8 cellular contexts compared by ENCODE assay signal in the genomic region with DNA sequence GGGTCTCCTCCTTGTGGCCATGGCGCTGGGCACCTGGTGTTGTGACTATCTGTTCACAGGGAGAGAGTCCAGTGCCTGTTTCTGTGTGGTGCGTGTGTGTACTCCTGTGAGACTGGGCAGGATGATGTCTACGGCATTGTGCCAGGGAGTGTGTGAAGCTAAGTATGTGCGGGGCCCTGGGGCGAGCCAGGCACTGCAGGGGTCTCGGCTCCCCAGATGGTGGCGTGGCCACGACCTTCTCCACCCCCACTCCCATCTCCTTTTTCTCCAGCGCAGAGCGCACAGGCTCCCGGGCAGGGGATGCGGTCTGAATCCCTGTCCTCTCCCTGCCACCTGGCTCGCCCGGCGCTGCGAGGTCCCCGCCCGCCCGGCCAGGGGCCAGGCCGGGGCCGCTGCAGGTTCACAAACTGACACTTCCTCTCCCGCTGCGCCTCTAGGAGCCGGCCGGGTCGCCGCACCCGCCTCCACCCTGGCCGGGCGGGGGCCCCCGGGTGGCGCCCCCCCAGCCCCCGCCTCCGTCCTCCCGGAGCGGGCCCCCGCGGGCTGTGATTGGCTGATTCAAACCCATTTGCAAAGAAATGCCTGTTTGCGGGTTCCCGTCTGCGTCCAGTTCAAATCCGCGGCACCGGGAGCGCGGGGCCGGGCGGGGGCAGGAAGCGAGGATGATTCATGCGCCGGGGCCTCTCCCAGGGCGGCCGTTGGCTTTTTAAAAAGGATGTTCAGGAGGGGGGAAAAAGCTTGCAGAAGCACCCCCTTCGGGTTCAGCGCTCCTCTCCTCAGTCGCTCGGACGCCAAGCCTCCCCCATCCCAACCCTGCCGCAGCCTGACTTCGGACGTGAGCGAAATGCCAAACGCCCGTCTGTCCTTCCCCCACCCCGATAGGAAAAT. TPM values are rescaled to one million over a fixed set of nuclear protein-coding genes. Genes with fewer than 3 reads are reported as not detected.
A peak's percentile ranks its signal among the peaks of the same experiment; 100 is the strongest.
DNase-seq lines count a peak whose midpoint lies in the region; ATAC-seq and TF ChIP-seq lines count a peak whose summit lies in the region.

No MANE protein-coding gene starts in this region.

- peak overlapping the region; percentile 64 for H3K4ac ChIP-seq in mesendoderm (ENCODE audit: low read depth, low read length)

- H3K4me1 Mint-ChIP-seq in CD14-positive monocyte = peaks cover 44% of the 10 kb centered on the region

- no peak overlapping the region for H2AK5ac ChIP-seq in mesendoderm (ENCODE audit: low read length)

- no peaks in the 10 kb centered on the region for H3K79me1 ChIP-seq in mesendoderm (ENCODE audit: low read length)

- peak overlapping the region; percentile 68 for H3K4me3 ChIP-seq in effector memory CD4-positive, alpha-beta T cell (ENCODE audit: insufficient read depth, low read depth, low read length, poor library complexity, severe bottlenecking)
- H3K4me3 ChIP-seq in mesendoderm (ENCODE audit: low read length) = peak overlapping the region; percentile 36

- peaks cover 34 to 35% of the 10 kb centered on the region in 2 donors for H3K36me3 Mint-ChIP-seq in CD14-positive monocyte

- H3K27ac Mint-ChIP-seq in CD14-positive monocyte = peak overlapping the region; percentile 84 to 95 (median 93)

- no CpG with 5 or more reads among the region's 65 CpGs for WGBS in mesendoderm (ENCODE audit: extremely low coverage, insufficient coverage, low lambda C conversion rate)

- H3K27me3 Mint-ChIP-seq in CD14-positive monocyte (ENCODE audit: low read depth in 3 of 3) = peaks cover 1 to 3% (median 1%) of the 10 kb centered on the region in 3 donors

- no peak overlapping the region for H4K5ac ChIP-seq in mesendoderm (ENCODE audit: low read length)

- no peak overlapping the region for H3K23ac ChIP-seq in mesendoderm (ENCODE audit: low read length)

- peaks cover 53% of the 10 kb centered on the region for H3K4me1 ChIP-seq in effector memory CD4-positive, alpha-beta T cell (ENCODE audit: control insufficient read depth, insufficient read depth, low read length, poor library complexity, severe bottlenecking)
- H3K4me1 ChIP-seq in mesendoderm (ENCODE audit: control insufficient read depth, low read depth, low read length) = peaks cover 9% of the 10 kb centered on the region

- peaks cover 0 to 2% (median 0%) of the 10 kb centered on the region in 7 donors for H3K9me3 Mint-ChIP-seq in CD14-positive monocyte

- no peak overlapping the region for H2BK15ac ChIP-seq in mesendoderm (replicated peaks; ENCODE audit: low read depth)

- no peak overlapping the region for H2BK120ac ChIP-seq in mesendoderm (ENCODE audit: low read depth, low read length)

- peak overlapping the region; percentile 73 for H3K9ac ChIP-seq in mesendoderm (ENCODE audit: low read length)

- DNase-seq in CD14-positive monocyte (ENCODE audit: low spot score) (peak; percentile 91), NCI-H82 (lab: John Stamatoyannopoulos, UW) (peak; percentile 89), mesendoderm (peak; percentile 72)
- peak; percentile 64 to 72 for DNase-seq in activated CD8-positive, alpha-beta memory T cell treated with anti-CD3 and anti-CD28 coated beads for 1 hour (ENCODE audit: extremely low read depth in 1 of 2, low read depth in 1 of 2)
- peak; percentile 79 to 81 (median 81) for DNase-seq in effector memory CD4-positive, alpha-beta T cell
- peak; percentile 70 for DNase-seq in stimulated activated CD8-positive, alpha-beta memory T cell treated with anti-CD3 and anti-CD28 coated beads, Interleukin-12 subunit alpha, Interleukin-12 subunit beta, amount 100 ng/mL, for 4 hours (ENCODE audit: low read depth)

- H3K36me3 ChIP-seq in effector memory CD4-positive, alpha-beta T cell (ENCODE audit: control insufficient read depth, insufficient read depth, low read length) = peaks cover 20% of the 10 kb centered on the region
- no peaks in the 10 kb centered on the region for H3K36me3 ChIP-seq in mesendoderm (ENCODE audit: control insufficient read depth, insufficient read depth, low read length)

- no peaks in the 10 kb centered on the region for H3K27me3 ChIP-seq in effector memory CD4-positive, alpha-beta T cell (replicated peaks; ENCODE audit: control insufficient read depth, insufficient read depth, low read length, poor library complexity, severe bottlenecking)
- peaks cover 2% of the 10 kb centered on the region for H3K27me3 ChIP-seq in mesendoderm (ENCODE audit: insufficient read depth, low read length, poor library complexity)

- H3K4me2 ChIP-seq in mesendoderm (ENCODE audit: low read length) = peak overlapping the region; percentile 9

- H3K27ac ChIP-seq in effector memory CD4-positive, alpha-beta T cell (ENCODE audit: insufficient read depth, low read length, poor library complexity, severe bottlenecking) = peak overlapping the region; percentile 93
- peak overlapping the region; percentile 45 for H3K27ac ChIP-seq in mesendoderm (ENCODE audit: low read depth, low read length)

- H2BK5ac ChIP-seq in mesendoderm (ENCODE audit: low read length) = no peak overlapping the region

- no peaks in the 10 kb centered on the region for H3K9me3 ChIP-seq in effector memory CD4-positive, alpha-beta T cell (ENCODE audit: control insufficient read depth, low read length)

- no peaks in the 10 kb centered on the region for H3K79me2 ChIP-seq in mesendoderm (ENCODE audit: control insufficient read depth, insufficient read depth, low read length)

- H4K8ac ChIP-seq in mesendoderm (ENCODE audit: low read depth, low read length) = no peak overlapping the region

- H3K18ac ChIP-seq in mesendoderm (ENCODE audit: low read length) = peak overlapping the region; percentile 88

- H3K56ac ChIP-seq in mesendoderm (ENCODE audit: low read length) = peak overlapping the region; percentile 90

- intact Hi-C loops in CD14-positive monocyte (cut with micrococcal nuclease) = loop anchor here (2.0 to 5.0 kb wide), 2 partner anchors 51 to 59 kb away; partner anchors contain the start of gene TRAF1 (in 1 of the 2)

- peak overlapping the region; percentile 82 to 91 for H3K4me3 Mint-ChIP-seq in CD14-positive monocyte

- ATAC-seq in GM19351 (IDR thresholded peaks at IDR 0.05; ENCODE audit: unreplicated experiment) = peak; percentile 61
- peak; percentile 30 for ATAC-seq in HG03469 (IDR thresholded peaks at IDR 0.05; ENCODE audit: unreplicated experiment)

- no peak for TF ChIP-seq CTCF in CD14-positive monocyte (IDR thresholded peaks at IDR 0.05)

RNA-seq across cellular contexts. Expression of gene PHF19, which starts 0.8 kb away (rescaled TPM):
- polyA plus RNA-seq in CD14-positive monocyte = 10 to 100 TPM; 12.6 to 12.7 TPM
- polyA plus RNA-seq in mesendoderm (2013, experiment 1 of 2) = 11.6 TPM
- 12.8 TPM for polyA plus RNA-seq in mesendoderm (2013, experiment 2 of 2)

RNA-seq across cellular contexts. Expression of gene PSMD5, which starts 33.5 kb away (rescaled TPM):
- polyA plus RNA-seq in CD14-positive monocyte = 10 to 100 TPM; 10.7 to 20.9 TPM
- 34.9 TPM for polyA plus RNA-seq in mesendoderm (2013, experiment 1 of 2)
- 33.1 TPM for polyA plus RNA-seq in mesendoderm (2013, experiment 2 of 2)

RNA-seq across cellular contexts. Expression of gene TRAF1, which starts 50.4 kb away (rescaled TPM):
- under 1 TPM; 0.15 to 0.74 TPM for polyA plus RNA-seq in CD14-positive monocyte
- polyA plus RNA-seq in mesendoderm (2013, experiment 1 of 2) = 0.29 TPM
- 0.27 TPM for polyA plus RNA-seq in mesendoderm (2013, experiment 2 of 2)

Comparison
In these comparisons a context has a peak if more than half of its experiments do, and no peak if none do; other contexts are left out.
1. Peak in every context shown above with its lines: DNase-seq, ATAC-seq, H3K4me3 ChIP-seq and H3K27ac ChIP-seq.